Comparison of ENCODE assay signal across 8 cellular contexts in the genomic region with DNA sequence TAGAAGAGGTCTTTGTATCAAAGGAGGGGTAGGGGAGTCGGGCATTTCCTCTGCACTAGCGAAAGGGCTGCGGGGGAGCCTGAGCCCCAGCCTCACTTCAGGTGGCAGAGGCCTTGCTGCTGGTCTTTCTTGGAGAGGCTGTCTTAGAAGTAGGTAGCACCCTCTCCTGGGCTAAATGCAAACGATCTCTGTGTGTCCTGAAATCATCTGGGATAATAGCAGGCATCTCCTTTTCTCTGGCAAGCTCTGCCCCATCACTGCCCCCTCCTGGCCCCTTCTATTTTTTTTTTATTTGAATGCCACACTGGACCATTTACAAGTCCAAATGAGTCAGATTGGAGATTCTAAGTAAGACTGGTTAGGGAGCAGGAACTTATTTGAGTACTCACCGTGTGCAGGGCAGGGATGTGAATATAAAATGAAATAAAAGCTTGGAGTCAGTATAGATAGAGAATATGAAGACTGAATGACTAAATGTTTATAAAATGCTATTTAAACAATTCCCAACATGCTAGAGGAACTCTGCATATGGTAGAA.
DNase-seq lines count a peak whose midpoint lies in the region; ATAC-seq, FAIRE-seq and TF ChIP-seq lines count a peak whose summit lies in the region.

No MANE protein-coding gene starts in this region.

- intact Hi-C loops in kidney (cut with DNase I): loop anchor here (5.0 to 10.0 kb wide), 2 partner anchors 224 to 397 kb away; a partner anchor contains a TSS

- peaks cover 0 to 5% of the 10 kb centered on the region in 2 donors for H3K4me1 ChIP-seq in kidney (ENCODE audit: control insufficient read depth in 1 of 2, insufficient read depth in 1 of 2, low read depth in 1 of 2, low read length in 2 of 2)

- no peaks in the 10 kb centered on the region for H3K9me3 ChIP-seq in kidney (ENCODE audit: control insufficient read depth in 1 of 2, low read length in 2 of 2)

- no peak for FAIRE-seq in GM12891 (lab: Jason Lieb, UNC)
- FAIRE-seq in kidney (lab: Jason Lieb, UNC): peak; percentile 77

- H3K4me3 ChIP-seq in kidney (ENCODE audit: low read length in 2 of 2): no peak overlapping the region

- no peak for TF ChIP-seq POLR2A in GM12891 (IDR thresholded peaks at IDR 0.05; ENCODE audit: low read depth, low read length)

- no peaks in the 10 kb centered on the region for H3K36me3 ChIP-seq in kidney (ENCODE audit: control insufficient read depth in 1 of 2, insufficient read depth in 2 of 2, low read length in 2 of 2)

- peak; percentile 83 for TF ChIP-seq CTCF in kidney (IDR thresholded peaks at IDR 0.05; ENCODE audit: borderline replicate concordance, extremely low read depth, insufficient read depth)

- H3K27ac ChIP-seq in kidney (ENCODE audit: low read depth in 2 of 2, low read length in 2 of 2): no peak overlapping the region

- ATAC-seq in GM18909 (IDR thresholded peaks at IDR 0.05; ENCODE audit: poor library complexity, unreplicated experiment): no peak

- DNase-seq in AG08396 (ENCODE audit: low spot score): peak; percentile 83
- DNase-seq in GM12891 (ENCODE audit: insufficient read length, low spot score): peak; percentile 22
- DNase-seq in NCI-H1436 treated with DMSO at 0.1 percent for 48 hours (lab: John Stamatoyannopoulos, UW): peak; percentile 90
- peak; percentile 75 for DNase-seq in SKM-1 treated with dmso at 0.1 percent for 144 hours (lab: John Stamatoyannopoulos, UW; ENCODE audit: unreplicated experiment)
- DNase-seq in central memory CD4-positive, alpha-beta T cell: peak; percentile 9
- no peak for DNase-seq in kidney
- peak; percentile 10 to 27 for DNase-seq in stimulated activated CD4-positive, alpha-beta T cell treated with anti-CD3 and anti-CD28 coated beads, Interleukin-4, amount 100 ng/mL, for 4 hours

- H3K9ac ChIP-seq in kidney (ENCODE audit: low read length in 2 of 2): no peak overlapping the region

TF ChIP-seq in GM12891, 5 proteins besides CTCF, POLR2A, EP300 and RAD21:
- TF ChIP-seq POLR2AphosphoS5 (IDR thresholded peaks at IDR 0.05; ENCODE audit: low read depth, low read length) (no peak), POU2F2 (IDR thresholded peaks at IDR 0.05; ENCODE audit: low read depth, low read length) (no peak), TAF1 (IDR thresholded peaks at IDR 0.05; ENCODE audit: low read depth, low read length) (no peak), SPI1 (IDR thresholded peaks at IDR 0.05; ENCODE audit: low read depth, low read length) (no peak), PAX5 (IDR thresholded peaks at IDR 0.05; ENCODE audit: insufficient read depth, low read length, severe bottlenecking) (no peak)
